In the genomic region with DNA sequence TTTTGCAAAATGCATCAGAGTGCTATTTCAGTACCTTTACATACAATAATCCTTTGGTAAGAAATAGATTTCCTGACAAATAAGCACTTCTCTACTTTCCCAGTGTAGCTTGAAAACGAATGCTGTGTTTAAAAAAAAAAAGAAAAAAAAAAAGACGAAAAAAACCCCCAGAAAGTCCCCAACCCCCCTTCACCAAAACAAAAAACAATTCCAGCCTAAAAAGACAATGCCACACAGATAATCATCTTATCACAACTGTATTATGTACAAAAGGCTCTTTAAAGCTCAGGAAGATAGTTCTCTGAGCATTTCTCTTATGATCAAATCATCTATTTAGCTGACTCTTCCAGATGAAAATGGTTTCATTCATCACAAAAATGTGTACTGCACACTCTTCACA, we compare ENCODE assay signal across 8 cellular contexts. TPM values are rescaled to one million over a fixed set of nuclear protein-coding genes. Genes with fewer than 3 reads are reported as not detected.
A peak's percentile ranks its signal among the peaks of the same experiment; 100 is the strongest.
DNase-seq lines count a peak whose midpoint lies in the region; ATAC-seq and TF ChIP-seq lines count a peak whose summit lies in the region.

No MANE protein-coding gene starts in this region.

- H3K4me3 Mint-ChIP-seq in CD4-positive, alpha-beta memory T cell = peak overlapping the region in 7 of 8 donors; percentile 9 to 91 (median 84)

- H3K4me1 ChIP-seq in CD4-positive, alpha-beta memory T cell (ENCODE audit: insufficient read depth, low read length) = peaks cover 20% of the 10 kb centered on the region
- H3K4me1 ChIP-seq in RWPE2 (ENCODE audit: insufficient read depth, poor library complexity, severe bottlenecking) (peaks cover 11% of the 10 kb centered on the region), osteoblast (ENCODE audit: insufficient read depth, low read length) (peaks cover 32% of the 10 kb centered on the region)

- no peak overlapping the region for H3K27ac ChIP-seq in CD4-positive, alpha-beta memory T cell (ENCODE audit: low read depth, low read length)
- H3K27ac ChIP-seq in RWPE2 (ENCODE audit: poor library complexity, severe bottlenecking) (peak overlapping the region; percentile 84), epithelial cell of prostate (peak overlapping the region; percentile 72), osteoblast (ENCODE audit: low read depth, low read length) (peak overlapping the region; percentile 69)

- no peak overlapping the region for H2AFZ ChIP-seq in osteoblast (ENCODE audit: low read length)

- H3K36me3 Mint-ChIP-seq in CD4-positive, alpha-beta memory T cell = no peaks in the 10 kb centered on the region

- CTCF ChIA-PET in CD4-positive, alpha-beta memory T cell (lab: Charles Lee; ENCODE audit: partially characterized antibody) = interaction anchor here (0.7 to 1.8 kb wide), 6 partner anchors 11 to 126 kb away, joined by 3 to 8 read pairs (median 4); no protein-coding TSS in a partner anchor

- peaks cover 59% of the 10 kb centered on the region for H4K20me1 ChIP-seq in osteoblast (ENCODE audit: insufficient read depth, low read length)

- no peaks in the 10 kb centered on the region for H3K36me3 ChIP-seq in CD4-positive, alpha-beta memory T cell (ENCODE audit: insufficient read depth, low read length)
- H3K36me3 ChIP-seq in RWPE2 (ENCODE audit: low read depth) = peaks cover 34% of the 10 kb centered on the region
- peaks cover 26% of the 10 kb centered on the region for H3K36me3 ChIP-seq in osteoblast (ENCODE audit: insufficient read depth, low read length)

- H3K27me3 ChIP-seq in CD4-positive, alpha-beta memory T cell (ENCODE audit: insufficient read depth, low read length) = peaks cover 50% of the 10 kb centered on the region
- H3K27me3 ChIP-seq in RWPE2 (ENCODE audit: insufficient read depth, poor library complexity, severe bottlenecking) = no peaks in the 10 kb centered on the region
- H3K27me3 ChIP-seq in osteoblast (ENCODE audit: insufficient read depth, low read length) = no peaks in the 10 kb centered on the region

- peaks cover 18 to 27% (median 21%) of the 10 kb centered on the region in 4 donors for H3K4me1 Mint-ChIP-seq in CD4-positive, alpha-beta memory T cell

- no peaks in the 10 kb centered on the region for H3K9me3 Mint-ChIP-seq in CD4-positive, alpha-beta memory T cell

- H3K4me3 ChIP-seq in CD4-positive, alpha-beta memory T cell (ENCODE audit: low read length in 2 of 2) = no peak overlapping the region
- H3K4me3 ChIP-seq in RWPE2 (ENCODE audit: severe bottlenecking) (peak overlapping the region; percentile 91), osteoblast (ENCODE audit: insufficient read depth, low read length) (peak overlapping the region; percentile 79)

- no peaks in the 10 kb centered on the region for H3K9me3 ChIP-seq in CD4-positive, alpha-beta memory T cell (ENCODE audit: control insufficient read depth in 1 of 2, low read length in 2 of 2)
- H3K9me3 ChIP-seq in RWPE2 (ENCODE audit: severe bottlenecking) = no peaks in the 10 kb centered on the region
- H3K9me3 ChIP-seq in osteoblast (ENCODE audit: low read depth, low read length) = no peaks in the 10 kb centered on the region

- intact Hi-C loops in CD4-positive, alpha-beta memory T cell (cut with micrococcal nuclease) = no loop called here

- peak overlapping the region; percentile 83 for H3K4me2 ChIP-seq in osteoblast (ENCODE audit: insufficient read depth, low read length)

- ATAC-seq in RWPE2 (ENCODE audit: low read depth) = no peak

- H3K27ac Mint-ChIP-seq in CD4-positive, alpha-beta memory T cell = peak overlapping the region in 1 of 7 donors; percentile 5

- POLR2A ChIA-PET in CD4-positive, alpha-beta memory T cell (lab: Charles Lee; ENCODE audit: partially characterized antibody) = interaction anchor here (0.8 to 1.7 kb wide), 3 partner anchors 31 to 1102 kb away, joined by 3 to 5 read pairs (median 4); partner anchors contain the start of gene DDHD1

- H3K27me3 Mint-ChIP-seq in CD4-positive, alpha-beta memory T cell = peaks cover 37 to 40% of the 10 kb centered on the region in 2 donors

- H3K79me2 ChIP-seq in osteoblast (ENCODE audit: insufficient read depth, low read length) = peaks cover 70% of the 10 kb centered on the region

- TF ChIP-seq CTCF in RWPE2 (IDR thresholded peaks at IDR 0.05; ENCODE audit: poor library complexity, severe bottlenecking) (no peak), osteoblast (IDR thresholded peaks at IDR 0.05; ENCODE audit: extremely low read depth, low read depth, low read length) (no peak)

- no peak for DNase-seq in CD4-positive, alpha-beta memory T cell
- DNase-seq in RWPE2 (ENCODE audit: low spot score) (no peak), epithelial cell of prostate (ENCODE audit: low read depth, low spot score) (no peak), osteoblast (ENCODE audit: insufficient read length, low spot score, missing footprints) (no peak), hypothalamus (lab: John Stamatoyannopoulos, UW) (no peak), HK-2 (ENCODE audit: unreplicated experiment) (no peak), NCI-H2171 treated with DMSO at 0.1 percent for 48 hours (lab: John Stamatoyannopoulos, UW) (no peak)
- DNase-seq in activated CD4-positive, alpha-beta T cell treated with anti-CD3 and anti-CD28 coated beads, Interleukin-2, amount 50 U/mL, for 4 hours = no peak

RNA-seq across cellular contexts. Expression of gene FERMT2, which starts 1.6 kb away (rescaled TPM):
- total RNA-seq in CD4-positive, alpha-beta memory T cell = under 1 TPM; 0.75 to 0.79 TPM
- not detected for polyA plus RNA-seq in CD4-positive, alpha-beta memory T cell
- 220 and 280 TPM in 2 replicates for total RNA-seq in osteoblast

Comparison
In these comparisons a context has a peak if more than half of its experiments do, and no peak if none do; other contexts are left out.
1. H3K4me3 ChIP-seq: peak in RWPE2 (single experiment) and osteoblast (single experiment); none in CD4-positive, alpha-beta memory T cell (0 of 2).
2. RNA of gene FERMT2, which starts 1.6 kb away (total RNA-seq): 220 to 280 TPM in osteoblast; 0.75 to 0.79 TPM in CD4-positive, alpha-beta memory T cell; every median in the first group is over 100 times any median in the second.